14 cellular contexts compared by ENCODE assay signal in genomic region chr6:158958504-158959386, GRCh38. TPM values are rescaled to one million over a fixed set of nuclear protein-coding genes. Genes with fewer than 3 reads are reported as not detected.
DNase-seq lines count a peak whose midpoint lies in the region; ATAC-seq and TF ChIP-seq lines count a peak whose summit lies in the region.
"Had no signal": no experiment of that assay in that cellular context is flagged by ENCODE, and none has a peak within 500 bp of the region (broad histone marks: within the 10 kb centered on the region; RNA-seq: fewer than 3 reads in every experiment).

No MANE protein-coding gene starts in this region.

- no peaks in the 10 kb centered on the region for H3K9me3 ChIP-seq in DOHH2 (ENCODE audit: control insufficient read depth, insufficient read depth, low read length)
- no peaks in the 10 kb centered on the region for H3K9me3 ChIP-seq in mucosa of descending colon

- H3K27ac Mint-ChIP-seq in activated naive CD4-positive, alpha-beta T cell treated with anti-CD3 and anti-CD28 coated beads, Interleukin-2, amount 10 ng/mL, durations not matched to agents 7 days and 5 days: no peak overlapping the region

- peak; percentile 36 for DNase-seq in activated naive CD4-positive, alpha-beta T cell treated with anti-CD3 and anti-CD28 coated beads, Interleukin-2, amount 10 ng/mL, durations not matched to agents 7 days and 5 days
- DNase-seq in mucosa of descending colon: peak in 1 of 3 donors; percentile 25
- no peak for DNase-seq in NCI-H69 (lab: John Stamatoyannopoulos, UW)
- DNase-seq: amniotic stem cell, COR-L47, right cardiac atrium had no signal

- CTCF ChIA-PET in activated naive CD4-positive, alpha-beta T cell treated with anti-CD3 and anti-CD28 coated beads, Interleukin-2, amount 10 ng/mL, durations not matched to agents 7 days and 5 days (lab: Charles Lee): interaction anchor here (0.9 to 2.0 kb wide), 7 partner anchors 148 to 744 kb away, joined by 3 to 9 read pairs (median 4); no protein-coding TSS in a partner anchor

- H3K9me2 ChIP-seq in DOHH2 (replicated peaks; ENCODE audit: control insufficient read depth, low read length): no peaks in the 10 kb centered on the region

- H3K4me3 Mint-ChIP-seq in activated naive CD4-positive, alpha-beta T cell treated with anti-CD3 and anti-CD28 coated beads, Interleukin-2, amount 10 ng/mL, durations not matched to agents 7 days and 5 days: no peak overlapping the region

- no peaks in the 10 kb centered on the region for H4K20me1 ChIP-seq in DOHH2 (ENCODE audit: control insufficient read depth, insufficient read depth, low read depth, low read length)

- TF ChIP-seq CTCF in DOHH2 (IDR thresholded peaks at IDR 0.05; ENCODE audit: low read depth, low read length, poor library complexity, severe bottlenecking) (peak; percentile 52), mucosa of descending colon (IDR thresholded peaks at IDR 0.05) (no peak)

- intact Hi-C loops in mucosa of descending colon (cut with DNase I, micrococcal nuclease): no loop called here

- H3K4me3 ChIP-seq in DOHH2 (ENCODE audit: low read length) (no peak overlapping the region), mucosa of descending colon (no peak overlapping the region)

- H3K36me3 ChIP-seq in DOHH2 (ENCODE audit: control insufficient read depth, low read length) (no peaks in the 10 kb centered on the region), mucosa of descending colon (ENCODE audit: low read depth) (no peaks in the 10 kb centered on the region)

- no peaks in the 10 kb centered on the region for H3K79me2 ChIP-seq in DOHH2 (ENCODE audit: control insufficient read depth, low read length)

- peak; percentile 52 for ATAC-seq in HG03460 (IDR thresholded peaks at IDR 0.05; ENCODE audit: unreplicated experiment)
- ATAC-seq in mucosa of descending colon: peak; percentile 69
- no peak for ATAC-seq in GM21390 (IDR thresholded peaks at IDR 0.05; ENCODE audit: unreplicated experiment)
- no peak for ATAC-seq in GM21381 (IDR thresholded peaks at IDR 0.05; ENCODE audit: unreplicated experiment)
- no peak for ATAC-seq in GM18873 (IDR thresholded peaks at IDR 0.05; ENCODE audit: low FRiP score, unreplicated experiment)
- ATAC-seq: Right ventricle myocardium inferior had no signal

- H3K4me1 ChIP-seq in DOHH2 (ENCODE audit: control insufficient read depth, low read length) (peaks cover 14% of the 10 kb centered on the region), mucosa of descending colon (ENCODE audit: low read depth) (peaks cover 8% of the 10 kb centered on the region)

- no peaks in the 10 kb centered on the region for H3K4me1 Mint-ChIP-seq in activated naive CD4-positive, alpha-beta T cell treated with anti-CD3 and anti-CD28 coated beads, Interleukin-2, amount 10 ng/mL, durations not matched to agents 7 days and 5 days

- peaks cover 15% of the 10 kb centered on the region for H3K27me3 Mint-ChIP-seq in activated naive CD4-positive, alpha-beta T cell treated with anti-CD3 and anti-CD28 coated beads, Interleukin-2, amount 10 ng/mL, durations not matched to agents 7 days and 5 days
- H3K27me3 Mint-ChIP-seq: IgD-negative memory B cell had no signal

- no peaks in the 10 kb centered on the region for H3K36me3 Mint-ChIP-seq in activated naive CD4-positive, alpha-beta T cell treated with anti-CD3 and anti-CD28 coated beads, Interleukin-2, amount 10 ng/mL, durations not matched to agents 7 days and 5 days
- H3K36me3 Mint-ChIP-seq: IgD-negative memory B cell had no signal

- H3K27me3 ChIP-seq in DOHH2 (ENCODE audit: control insufficient read depth, low read length): no peaks in the 10 kb centered on the region

- H3K27ac ChIP-seq in DOHH2 (ENCODE audit: low read depth, low read length): no peak overlapping the region
- H3K27ac ChIP-seq: VCaP had no signal

- H3F3A ChIP-seq in DOHH2 (ENCODE audit: control insufficient read depth, insufficient read depth): no peaks in the 10 kb centered on the region

- H3K4me2 ChIP-seq in DOHH2 (ENCODE audit: low read length): no peak overlapping the region

- no peaks in the 10 kb centered on the region for H3K9me3 Mint-ChIP-seq in activated naive CD4-positive, alpha-beta T cell treated with anti-CD3 and anti-CD28 coated beads, Interleukin-2, amount 10 ng/mL, durations not matched to agents 7 days and 5 days
- H3K9me3 Mint-ChIP-seq: IgD-negative memory B cell had no signal

RNA-seq across cellular contexts. Expression of gene RSPH3, which starts 41.3 kb away (rescaled TPM):
- total RNA-seq in mucosa of descending colon: 10 to 100 TPM; 17.3 to 23.1 (median 18.6) TPM

Comparison
In these comparisons a context has a peak if more than half of its experiments do, and no peak if none do; other contexts are left out.
1. ATAC-seq: peak in HG03460 (single experiment) and mucosa of descending colon (single experiment); none in GM21390 (single experiment), GM21381 (single experiment) and GM18873 (single experiment).